ENCODE assay signal across 23 cellular contexts in genomic region chr10:62979921-62980320, GRCh38.
"Had no signal": no experiment of that assay in that cellular context is flagged by ENCODE, and none has a peak within 500 bp of the region (broad histone marks: within the 10 kb centered on the region; RNA-seq: fewer than 3 reads in every experiment).

No MANE protein-coding gene starts in this region.

- H3K4me1 ChIP-seq: gastroesophageal sphincter, heart left ventricle, pancreas, right lobe of liver, tibial nerve, upper lobe of left lung, uterus had no signal

- H3K27me3 Mint-ChIP-seq: memory B cell had no signal

- H3K27ac ChIP-seq: coronary artery, gastroesophageal sphincter, heart left ventricle, hepatocyte, neutrophil, pancreas, right lobe of liver, thoracic aorta, tibial nerve, upper lobe of left lung, uterus had no signal

- H3K27ac Mint-ChIP-seq: memory B cell, natural killer cell had no signal

- DNase-seq: dermis blood vessel endothelial cell; effector memory CD4-positive, alpha-beta T cell; foreskin fibroblast; heart left ventricle; kidney; natural killer cell; pancreas; right lobe of liver; stimulated activated CD4-positive, alpha-beta T cell treated with anti-CD3 and anti-CD28 coated beads, Interleukin-12 subunit alpha, Interleukin-12 subunit beta, amount 100 ng/mL, for 4 hours; upper lobe of left lung; uterus had no signal

- FAIRE-seq: endothelial cell of umbilical vein, kidney, pancreas had no signal

- H3K4me1 Mint-ChIP-seq: memory B cell, natural killer cell had no signal

- ATAC-seq: gastroesophageal sphincter, heart left ventricle, left lobe of liver, natural killer cell, pancreas, right lobe of liver had no signal

- H3K4me3 Mint-ChIP-seq: memory B cell, natural killer cell had no signal

- H3K9me3 Mint-ChIP-seq: natural killer cell had no signal

- H3K27me3 ChIP-seq: gastroesophageal sphincter, heart left ventricle, hepatocyte, neutrophil, pancreas, right lobe of liver, tibial nerve, upper lobe of left lung, uterus had no signal

- H3K4me3 ChIP-seq: coronary artery, gastroesophageal sphincter, heart left ventricle, hepatocyte, lung, pancreas, right lobe of liver, smooth muscle cell, thoracic aorta, tibial nerve, upper lobe of left lung, uterus had no signal

- H3K36me3 ChIP-seq: gastroesophageal sphincter, heart left ventricle, neutrophil, pancreas, right lobe of liver, thoracic aorta, tibial nerve, upper lobe of left lung, uterus had no signal

- H3K36me3 Mint-ChIP-seq: natural killer cell; stimulated activated effector memory CD8-positive, alpha-beta T cell treated with anti-CD3 and anti-CD28 coated beads, Interleukin-12 subunit alpha, Interleukin-12 subunit beta, amount 100 ng/mL, for 72 hours had no signal
